ENCODE assay signal across 33 cellular contexts in the genomic region with DNA sequence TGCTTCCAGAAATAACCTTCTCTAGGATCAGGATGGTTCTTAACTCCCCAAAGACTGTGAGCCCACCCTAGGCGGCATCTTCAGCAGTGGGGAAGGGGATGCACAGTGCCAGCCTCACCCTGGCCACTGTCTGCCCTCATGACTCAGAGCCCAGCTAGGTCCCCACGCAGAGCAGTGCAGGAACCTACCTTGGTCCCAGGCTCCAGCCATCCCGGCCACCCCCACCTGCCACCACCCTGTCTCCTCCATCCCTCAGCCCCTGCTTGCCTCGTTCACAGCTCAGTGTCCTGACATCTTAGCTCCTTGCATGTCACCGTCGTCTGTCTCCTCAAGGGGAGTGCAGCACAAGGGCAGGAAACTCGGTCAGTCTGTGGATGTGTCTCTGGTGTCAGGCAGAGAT. TPM values are rescaled to one million over a fixed set of nuclear protein-coding genes. Genes with fewer than 3 reads are reported as not detected.
"Had no signal": no experiment of that assay in that cellular context is flagged by ENCODE, and none has a peak within 500 bp of the region (broad histone marks: within the 10 kb centered on the region; RNA-seq: fewer than 3 reads in every experiment).

No MANE protein-coding gene starts in this region.

- ATAC-seq: natural killer cell; right lobe of liver; stimulated activated memory B cell treated with anti-CD40 and anti-IgM and Interleukin-4, amounts not matched to agents 10 μg/mL and 1 μg/mL and 100 μg/mL, for 72 hours; stimulated activated naive CD8-positive, alpha-beta T cell treated with anti-CD3 and anti-CD28 coated beads, Interleukin-15, amount 100 ng/mL, for 72 hours had no signal

- H3K27ac ChIP-seq: left ventricle myocardium inferior, neural progenitor cell, ovary, right atrium auricular region, right lobe of liver, tibial nerve, upper lobe of left lung had no signal

- H3K4me2 ChIP-seq: neural progenitor cell, smooth muscle cell had no signal

- H3K27me3 ChIP-seq: neural progenitor cell, ovary, right atrium auricular region, right lobe of liver, tibial nerve, upper lobe of left lung had no signal

- H3K9me3 Mint-ChIP-seq: immature natural killer cell; mesothelial cell of epicardium; natural killer cell; nephron progenitor cell; neural progenitor cell; stimulated activated memory B cell treated with anti-CD40 and anti-IgM and Interleukin-4, amounts not matched to agents 10 μg/mL and 1 μg/mL and 100 μg/mL, for 72 hours; stimulated activated naive CD8-positive, alpha-beta T cell treated with anti-CD3 and anti-CD28 coated beads, Interleukin-15, amount 100 ng/mL, for 72 hours had no signal

- H3K27me3 Mint-ChIP-seq: progenitor cell of endocrine pancreas; stimulated activated naive CD8-positive, alpha-beta T cell treated with anti-CD3 and anti-CD28 coated beads, Interleukin-15, amount 100 ng/mL, for 72 hours had no signal

- H3K4me3 Mint-ChIP-seq: immature natural killer cell; mesothelial cell of epicardium; natural killer cell; nephron progenitor cell; neural progenitor cell; stimulated activated memory B cell treated with anti-CD40 and anti-IgM and Interleukin-4, amounts not matched to agents 10 μg/mL and 1 μg/mL and 100 μg/mL, for 72 hours; stimulated activated naive CD8-positive, alpha-beta T cell treated with anti-CD3 and anti-CD28 coated beads, Interleukin-15, amount 100 ng/mL, for 72 hours had no signal

- H3K9me3 ChIP-seq: left ventricle myocardium inferior, ovary, right atrium auricular region, right lobe of liver, tibial nerve, upper lobe of left lung had no signal

- H3K9ac ChIP-seq: neural progenitor cell had no signal

- H3K36me3 ChIP-seq: left ventricle myocardium inferior, neural progenitor cell, ovary, right atrium auricular region, right lobe of liver, tibial nerve, upper lobe of left lung had no signal

- DNase-seq: hypothalamus; immature natural killer cell; left ventricle myocardium inferior; mesendoderm; naive B cell; natural killer cell; nephron progenitor cell; ovary; right lobe of liver; stimulated activated CD4-positive, alpha-beta T cell treated with anti-CD3 and anti-CD28 coated beads, Interleukin-1b, Interleukin-23, amount 100 ng/mL, for 48 hours; stimulated activated CD4-positive, alpha-beta T cell treated with anti-CD3 and anti-CD28 coated beads, Interleukin-2, amount 100 ng/mL, for 48 hours; stimulated activated CD4-positive, alpha-beta T cell treated with anti-CD3 and anti-CD28 coated beads, Interleukin-4, amount 100 ng/mL, for 4 hours; stimulated activated CD8-positive, alpha-beta memory T cell treated with anti-CD3 and anti-CD28 coated beads, Interleukin-4, amount 100 ng/mL, for 48 hours; stimulated activated naive CD4-positive, alpha-beta T cell treated with Interleukin-2 at 50 U/mL for 16 hours; stimulated activated naive CD8-positive, alpha-beta T cell treated with anti-CD3 and anti-CD28 coated beads, Interleukin-15, amount 100 ng/mL, for 72 hours; substantia nigra had no signal

- H3K4me1 ChIP-seq: left ventricle myocardium inferior, neural progenitor cell, right atrium auricular region, right lobe of liver, tibial nerve, upper lobe of left lung had no signal

- H2AFZ ChIP-seq: neural progenitor cell had no signal

- H3K27ac Mint-ChIP-seq: immature natural killer cell; mesothelial cell of epicardium; natural killer cell; nephron progenitor cell; neural progenitor cell; progenitor cell of endocrine pancreas; stimulated activated memory B cell treated with anti-CD40 and anti-IgM and Interleukin-4, amounts not matched to agents 10 μg/mL and 1 μg/mL and 100 μg/mL, for 72 hours had no signal

- H3K4me3 ChIP-seq: left ventricle myocardium inferior, lung, neural progenitor cell, ovary, right atrium auricular region, right lobe of liver, smooth muscle cell, tibial nerve, upper lobe of left lung had no signal

- H3K36me3 Mint-ChIP-seq: immature natural killer cell; mesothelial cell of epicardium; naive B cell; natural killer cell; neural progenitor cell; stimulated activated memory B cell treated with anti-CD40 and anti-IgM and Interleukin-4, amounts not matched to agents 10 μg/mL and 1 μg/mL and 100 μg/mL, for 72 hours had no signal

RNA-seq across cellular contexts. Expression of a gene that starts 16.1 kb away (rescaled TPM):
- total RNA-seq: kidney epithelial cell, left ventricle myocardium inferior, lung, mesothelial cell of epicardium, mononuclear cell, natural killer cell, omental fat pad, ovary, progenitor cell of endocrine pancreas, pulmonary artery endothelial cell, renal cortical epithelial cell, right atrium auricular region, right lobe of liver, skeletal muscle tissue, smooth muscle cell, temporal lobe, tibial nerve, upper lobe of left lung, urinary bladder had no signal
- polyA plus RNA-seq: immature natural killer cell, lung, ovary, smooth muscle cell, urinary bladder had no signal

RNA-seq across cellular contexts. Expression of a gene that starts 19.0 kb away (rescaled TPM):
- total RNA-seq: kidney epithelial cell, left ventricle myocardium inferior, lung, mesothelial cell of epicardium, mononuclear cell, natural killer cell, omental fat pad, ovary, progenitor cell of endocrine pancreas, pulmonary artery endothelial cell, renal cortical epithelial cell, right atrium auricular region, right lobe of liver, skeletal muscle tissue, temporal lobe, tibial nerve, upper lobe of left lung, urinary bladder had no signal
- polyA plus RNA-seq: immature natural killer cell, lung, ovary, smooth muscle cell, urinary bladder had no signal

RNA-seq across cellular contexts. Expression of a gene that starts 22.5 kb away (rescaled TPM):
- total RNA-seq: kidney epithelial cell, left ventricle myocardium inferior, lung, mesothelial cell of epicardium, omental fat pad, ovary, progenitor cell of endocrine pancreas, pulmonary artery endothelial cell, renal cortical epithelial cell, right atrium auricular region, right lobe of liver, skeletal muscle tissue, smooth muscle cell, temporal lobe, tibial nerve, upper lobe of left lung, urinary bladder had no signal
- polyA plus RNA-seq: lung, ovary, smooth muscle cell, urinary bladder had no signal

RNA-seq across cellular contexts. Expression of a gene that starts 29.0 kb away (rescaled TPM):
- total RNA-seq: kidney epithelial cell, left ventricle myocardium inferior, lung, mesothelial cell of epicardium, mononuclear cell, natural killer cell, omental fat pad, ovary, progenitor cell of endocrine pancreas, pulmonary artery endothelial cell, renal cortical epithelial cell, right atrium auricular region, right lobe of liver, skeletal muscle tissue, smooth muscle cell, temporal lobe, tibial nerve, upper lobe of left lung, urinary bladder had no signal
- polyA plus RNA-seq: immature natural killer cell, lung, ovary, smooth muscle cell, urinary bladder had no signal

RNA-seq across cellular contexts. Expression of a gene that starts 38.0 kb away (rescaled TPM):
- total RNA-seq: left ventricle myocardium inferior, lung, mesothelial cell of epicardium, mononuclear cell, natural killer cell, omental fat pad, ovary, progenitor cell of endocrine pancreas, pulmonary artery endothelial cell, renal cortical epithelial cell, right atrium auricular region, right lobe of liver, skeletal muscle tissue, temporal lobe, tibial nerve, upper lobe of left lung, urinary bladder had no signal
- polyA plus RNA-seq: immature natural killer cell, lung, ovary, urinary bladder had no signal
